26 cellular contexts compared by ENCODE assay signal in genomic region chr21:36532769-36533467, GRCh38. TPM values are rescaled to one million over a fixed set of nuclear protein-coding genes. Genes with fewer than 3 reads are reported as not detected.
DNase-seq lines count a peak whose midpoint lies in the region; ATAC-seq and TF ChIP-seq lines count a peak whose summit lies in the region.
"Had no signal": no experiment of that assay in that cellular context is flagged by ENCODE, and none has a peak within 500 bp of the region (broad histone marks: within the 10 kb centered on the region; RNA-seq: fewer than 3 reads in every experiment).

No MANE protein-coding gene starts in this region.

- ATAC-seq in heart right ventricle (no peak), HG03135 (IDR thresholded peaks at IDR 0.05; ENCODE audit: unreplicated experiment) (no peak)
- ATAC-seq: HepG2, K562 had no signal

- DNase-seq in Daoy (ENCODE audit: low read depth) (peak; percentile 55), HFF-Myc (ENCODE audit: extremely low read depth, low read depth) (peak; percentile 63), RPMI7951 (ENCODE audit: low read depth) (peak; percentile 28), left kidney (ENCODE audit: low read depth, low spot score) (peak; percentile 31), NCI-H524 treated with DMSO at 0.1 percent for 48 hours (lab: John Stamatoyannopoulos, UW) (no peak), heart right ventricle (no peak), PC-9 (no peak)
- DNase-seq: 8988T, ACHN, Calu3, DMS79 treated with DMSO at 0.1 percent for 48 hours, GOT3, HCEC 1CT, MG63, NCI-H2029, NCI-H446 treated with DMSO at 0.1 percent for 48 hours, NCI-H526 treated with DMSO at 0.1 percent for 48 hours, SIG-M5 had no signal

- no peaks in the 10 kb centered on the region for H3K36me3 ChIP-seq in heart right ventricle
- no peaks in the 10 kb centered on the region for H3K36me3 ChIP-seq in PC-9 (ENCODE audit: low read depth)
- H3K36me3 ChIP-seq: MG63 had no signal

- WGBS in heart right ventricle, 2 donors = 90 to 94% methylated on average over 15 of the region's 15 CpGs

- H3K4me2 ChIP-seq in PC-9 = no peak overlapping the region

- no peak for TF ChIP-seq CTCF in HFF-Myc (IDR thresholded peaks at IDR 0.05; ENCODE audit: low read depth, low read length, missing control alignments)
- no peak for TF ChIP-seq CTCF in heart right ventricle (IDR thresholded peaks at IDR 0.05)
- TF ChIP-seq CTCF in PC-9 (conservative IDR thresholded peaks at IDR 0.05) = no peak

- H3K4me3 ChIP-seq in HFF-Myc (replicated peaks; ENCODE audit: low read depth, low read length) (no peak overlapping the region), heart right ventricle (no peak overlapping the region), PC-9 (no peak overlapping the region)
- H3K4me3 ChIP-seq: K562, MG63, SK-N-MC had no signal

- no peak overlapping the region for H3K27ac ChIP-seq in heart right ventricle
- no peak overlapping the region for H3K27ac ChIP-seq in PC-9
- H3K27ac ChIP-seq: HL-60, SK-N-MC had no signal

- no peaks in the 10 kb centered on the region for H3K4me1 ChIP-seq in heart right ventricle
- no peaks in the 10 kb centered on the region for H3K4me1 ChIP-seq in PC-9 (replicated peaks; ENCODE audit: insufficient read depth)

- H3K27me3 ChIP-seq in heart right ventricle (peaks cover 0 to 77% (median 51%) of the 10 kb centered on the region in 7 donors), PC-9 (ENCODE audit: insufficient read depth, low read depth) (no peaks in the 10 kb centered on the region)

- H3K9me2 ChIP-seq in PC-9 (ENCODE audit: insufficient read depth) = no peaks in the 10 kb centered on the region

- BruUV-seq in PC-9 (replicated peaks; lab: Mats Ljungman, UMichigan) = no TSS peak

- no peak overlapping the region for H2AFZ ChIP-seq in PC-9

- POLR2A ChIA-PET in PC-9 (lab: Charles Lee; ENCODE audit: unreplicated experiment) = interaction anchor here (0.7 kb wide), 1 partner anchor 624 kb away, joined by 3 read pairs; no protein-coding TSS in a partner anchor

- intact Hi-C loops in heart right ventricle (cut with DNase I) (no loop called here), PC-9 (cut with micrococcal nuclease; ENCODE audit: unreplicated experiment) (no loop called here)

- H3K9me3 ChIP-seq in heart right ventricle (no peaks in the 10 kb centered on the region), PC-9 (ENCODE audit: insufficient read depth, low read depth) (no peaks in the 10 kb centered on the region)
- H3K9me3 ChIP-seq: MG63 had no signal

- CTCF ChIA-PET in PC-9 (lab: Charles Lee) = no interaction called here

- H4K20me1 ChIP-seq in PC-9 (ENCODE audit: insufficient read depth) = no peaks in the 10 kb centered on the region

- H3K79me2 ChIP-seq in PC-9 (ENCODE audit: low read depth) = no peaks in the 10 kb centered on the region

- no peaks in the 10 kb centered on the region for H3F3A ChIP-seq in PC-9 (ENCODE audit: insufficient read depth, low read depth)

RNA-seq across cellular contexts. Expression of gene CLDN14, which starts 53.0 kb away (rescaled TPM):
- total RNA-seq in Daoy (2014; rRNA removed; shearing (Covaris generic)) = 0.33 and 1.3 TPM in 2 replicates
- not detected in 2 replicates for total RNA-seq in RPMI7951 (2014; rRNA removed; shearing (Covaris generic))
- total RNA-seq in heart right ventricle (not detected), PC-9 (2021) (not detected in 2 replicates)
- polyA plus RNA-seq in heart right ventricle = under 1 TPM in 1 of 2 donors, not detected in 1; 0.06 TPM
- total RNA-seq: Calu3, G401, HT-29, K562 had no signal
- polyA plus RNA-seq: BJ, K562 had no signal

Comparison
In these comparisons a context has a peak if more than half of its experiments do, and no peak if none do; other contexts are left out.
1. DNase-seq: peak in Daoy (single experiment), HFF-Myc (single experiment), RPMI7951 (single experiment) and left kidney (single experiment); none in NCI-H524 treated with DMSO at 0.1 percent for 48 hours (single experiment), heart right ventricle (0 of 2) and PC-9 (0 of 2).